12 cellular contexts compared by ENCODE assay signal in the genomic region with DNA sequence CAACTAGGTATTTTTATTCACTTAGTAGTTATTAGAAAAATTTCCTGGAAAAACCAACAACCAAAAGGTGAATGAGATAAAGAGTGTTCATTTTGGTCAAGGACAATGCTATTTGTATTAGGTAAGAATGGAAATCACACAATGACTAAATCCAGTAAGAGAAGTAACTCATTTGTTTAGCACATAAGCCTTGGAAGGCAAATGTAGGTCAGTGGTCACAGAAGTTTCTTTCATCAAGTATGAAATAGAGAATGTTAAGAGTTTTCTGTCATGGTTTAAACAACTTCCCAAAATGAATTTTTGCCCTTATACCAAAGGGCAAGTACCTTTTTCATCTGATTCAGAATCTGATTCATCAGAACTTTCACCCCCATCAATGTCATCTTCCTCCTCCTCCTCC.
DNase-seq lines count a peak whose midpoint lies in the region; ATAC-seq and TF ChIP-seq lines count a peak whose summit lies in the region.
"Had no signal": no experiment of that assay in that cellular context is flagged by ENCODE, and none has a peak within 500 bp of the region (broad histone marks: within the 10 kb centered on the region; RNA-seq: fewer than 3 reads in every experiment).

No MANE protein-coding gene starts in this region.

- POLR2A ChIA-PET in activated CD8-positive, alpha-beta T cell treated with anti-CD3 and anti-CD28 coated beads for 36 hours (lab: Charles Lee) = no interaction called here
- POLR2A ChIA-PET in activated CD8-positive, alpha-beta T cell treated with anti-CD3 and anti-CD28 coated beads, Interleukin-2, amount 10 ng/mL, durations not matched to agents 7 days and 5 days (lab: Charles Lee) = no interaction called here

- H3K9me3 Mint-ChIP-seq in activated CD8-positive, alpha-beta T cell treated with anti-CD3 and anti-CD28 coated beads for 36 hours = no peaks in the 10 kb centered on the region
- no peaks in the 10 kb centered on the region for H3K9me3 Mint-ChIP-seq in activated CD8-positive, alpha-beta T cell treated with anti-CD3 and anti-CD28 coated beads, Interleukin-2, amount 10 ng/mL, durations not matched to agents 7 days and 5 days (ENCODE audit: insufficient read depth)
- H3K9me3 Mint-ChIP-seq in activated T-helper 17 cell treated with anti-CD3 and anti-CD28 coated beads, Interleukin-2, amount 50 U/mL, for 72 hours = no peaks in the 10 kb centered on the region
- H3K9me3 Mint-ChIP-seq in stimulated activated naive B cell treated with anti-CD40 and anti-IgM and Interleukin-4, amounts not matched to agents 10 μg/mL and 1 μg/mL and 100 μg/mL, for 72 hours = no peaks in the 10 kb centered on the region
- H3K9me3 Mint-ChIP-seq: endodermal cell; T-helper 2 cell treated with Interferon-gamma antibody and Interleukin-4, amounts not matched to agents 5 μg/mL and 100 μg/mL, for 36 hours had no signal

- no peak for DNase-seq in activated CD8-positive, alpha-beta T cell treated with anti-CD3 and anti-CD28 coated beads for 36 hours
- no peak for DNase-seq in activated CD8-positive, alpha-beta T cell treated with anti-CD3 and anti-CD28 coated beads, Interleukin-2, amount 10 ng/mL, durations not matched to agents 7 days and 5 days
- DNase-seq in stimulated activated naive B cell treated with anti-CD40 and anti-IgM and Interleukin-4, amounts not matched to agents 10 μg/mL and 1 μg/mL and 100 μg/mL, for 72 hours = no peak
- no peak for DNase-seq in NCI-H526 treated with DMSO at 0.1 percent for 48 hours (lab: John Stamatoyannopoulos, UW)
- DNase-seq in mucosa of gallbladder (ENCODE audit: low spot score) = no peak
- DNase-seq: body of pancreas, endodermal cell, Peyer's patch had no signal

- peaks cover 13% of the 10 kb centered on the region for H3K36me3 Mint-ChIP-seq in activated CD8-positive, alpha-beta T cell treated with anti-CD3 and anti-CD28 coated beads for 36 hours (ENCODE audit: low read depth)
- H3K36me3 Mint-ChIP-seq in activated CD8-positive, alpha-beta T cell treated with anti-CD3 and anti-CD28 coated beads, Interleukin-2, amount 10 ng/mL, durations not matched to agents 7 days and 5 days (ENCODE audit: low read depth) = peaks cover 13% of the 10 kb centered on the region
- H3K36me3 Mint-ChIP-seq in activated T-helper 17 cell treated with anti-CD3 and anti-CD28 coated beads, Interleukin-2, amount 50 U/mL, for 72 hours (ENCODE audit: low read depth) = peaks cover 34% of the 10 kb centered on the region
- H3K36me3 Mint-ChIP-seq in stimulated activated naive B cell treated with anti-CD40 and anti-IgM and Interleukin-4, amounts not matched to agents 10 μg/mL and 1 μg/mL and 100 μg/mL, for 72 hours = no peaks in the 10 kb centered on the region

- H3K27ac Mint-ChIP-seq in activated CD8-positive, alpha-beta T cell treated with anti-CD3 and anti-CD28 coated beads for 36 hours = no peak overlapping the region
- H3K27ac Mint-ChIP-seq in activated CD8-positive, alpha-beta T cell treated with anti-CD3 and anti-CD28 coated beads, Interleukin-2, amount 10 ng/mL, durations not matched to agents 7 days and 5 days = no peak overlapping the region
- H3K27ac Mint-ChIP-seq in activated T-helper 17 cell treated with anti-CD3 and anti-CD28 coated beads, Interleukin-2, amount 50 U/mL, for 72 hours = peak overlapping the region; percentile 76
- no peak overlapping the region for H3K27ac Mint-ChIP-seq in stimulated activated naive B cell treated with anti-CD40 and anti-IgM and Interleukin-4, amounts not matched to agents 10 μg/mL and 1 μg/mL and 100 μg/mL, for 72 hours
- H3K27ac Mint-ChIP-seq: endodermal cell; T-helper 2 cell treated with Interferon-gamma antibody and Interleukin-4, amounts not matched to agents 5 μg/mL and 100 μg/mL, for 36 hours had no signal

- H3K27me3 Mint-ChIP-seq in activated CD8-positive, alpha-beta T cell treated with anti-CD3 and anti-CD28 coated beads for 36 hours = no peaks in the 10 kb centered on the region
- no peaks in the 10 kb centered on the region for H3K27me3 Mint-ChIP-seq in activated CD8-positive, alpha-beta T cell treated with anti-CD3 and anti-CD28 coated beads, Interleukin-2, amount 10 ng/mL, durations not matched to agents 7 days and 5 days (ENCODE audit: low read depth)
- no peaks in the 10 kb centered on the region for H3K27me3 Mint-ChIP-seq in activated T-helper 17 cell treated with anti-CD3 and anti-CD28 coated beads, Interleukin-2, amount 50 U/mL, for 72 hours
- H3K27me3 Mint-ChIP-seq in stimulated activated naive B cell treated with anti-CD40 and anti-IgM and Interleukin-4, amounts not matched to agents 10 μg/mL and 1 μg/mL and 100 μg/mL, for 72 hours = no peaks in the 10 kb centered on the region

- CTCF ChIA-PET in activated CD8-positive, alpha-beta T cell treated with anti-CD3 and anti-CD28 coated beads for 36 hours (lab: Charles Lee) = interaction anchor here (1.7 kb wide), 1 partner anchor 34 kb away, joined by 3 read pairs; no protein-coding TSS in a partner anchor
- CTCF ChIA-PET in activated CD8-positive, alpha-beta T cell treated with anti-CD3 and anti-CD28 coated beads, Interleukin-2, amount 10 ng/mL, durations not matched to agents 7 days and 5 days (lab: Charles Lee) = interaction anchor here (0.7 kb wide), 1 partner anchor 13 kb away, joined by 3 read pairs; no protein-coding TSS in a partner anchor

- peak; percentile 39 for ATAC-seq in activated CD8-positive, alpha-beta T cell treated with anti-CD3 and anti-CD28 coated beads for 36 hours
- no peak for ATAC-seq in activated CD8-positive, alpha-beta T cell treated with anti-CD3 and anti-CD28 coated beads, Interleukin-2, amount 10 ng/mL, durations not matched to agents 7 days and 5 days
- ATAC-seq in HG02610 (IDR thresholded peaks at IDR 0.05; ENCODE audit: unreplicated experiment) = peak; percentile 96
- ATAC-seq in activated T-helper 17 cell treated with anti-CD3 and anti-CD28 coated beads, Interleukin-2, amount 50 U/mL, for 72 hours (replicated peaks) = peak; percentile 89
- peak; percentile 74 to 77 for ATAC-seq in stimulated activated naive B cell treated with anti-CD40 and anti-IgM and Interleukin-4, amounts not matched to agents 10 μg/mL and 1 μg/mL and 100 μg/mL, for 72 hours (replicated peaks)
- no peak for ATAC-seq in esophagus mucosa
- ATAC-seq: body of pancreas had no signal

- no peak for TF ChIP-seq CTCF in activated CD8-positive, alpha-beta T cell treated with anti-CD3 and anti-CD28 coated beads for 36 hours (IDR thresholded peaks at IDR 0.05)

- peaks cover 14% of the 10 kb centered on the region for H3K4me1 Mint-ChIP-seq in activated CD8-positive, alpha-beta T cell treated with anti-CD3 and anti-CD28 coated beads for 36 hours (ENCODE audit: low read depth)
- H3K4me1 Mint-ChIP-seq in activated CD8-positive, alpha-beta T cell treated with anti-CD3 and anti-CD28 coated beads, Interleukin-2, amount 10 ng/mL, durations not matched to agents 7 days and 5 days (ENCODE audit: low read depth) = no peaks in the 10 kb centered on the region
- peaks cover 9% of the 10 kb centered on the region for H3K4me1 Mint-ChIP-seq in activated T-helper 17 cell treated with anti-CD3 and anti-CD28 coated beads, Interleukin-2, amount 50 U/mL, for 72 hours
- H3K4me1 Mint-ChIP-seq in stimulated activated naive B cell treated with anti-CD40 and anti-IgM and Interleukin-4, amounts not matched to agents 10 μg/mL and 1 μg/mL and 100 μg/mL, for 72 hours = peaks cover 0 to 6% of the 10 kb centered on the region in 2 donors

- no peak overlapping the region for H3K4me3 Mint-ChIP-seq in activated CD8-positive, alpha-beta T cell treated with anti-CD3 and anti-CD28 coated beads for 36 hours
- no peak overlapping the region for H3K4me3 Mint-ChIP-seq in activated CD8-positive, alpha-beta T cell treated with anti-CD3 and anti-CD28 coated beads, Interleukin-2, amount 10 ng/mL, durations not matched to agents 7 days and 5 days
- peak overlapping the region; percentile 5 for H3K4me3 Mint-ChIP-seq in activated T-helper 17 cell treated with anti-CD3 and anti-CD28 coated beads, Interleukin-2, amount 50 U/mL, for 72 hours
- no peak overlapping the region for H3K4me3 Mint-ChIP-seq in stimulated activated naive B cell treated with anti-CD40 and anti-IgM and Interleukin-4, amounts not matched to agents 10 μg/mL and 1 μg/mL and 100 μg/mL, for 72 hours
- H3K4me3 Mint-ChIP-seq: endodermal cell; T-helper 2 cell treated with Interferon-gamma antibody and Interleukin-4, amounts not matched to agents 5 μg/mL and 100 μg/mL, for 36 hours had no signal

- intact Hi-C loops in activated CD8-positive, alpha-beta T cell treated with anti-CD3 and anti-CD28 coated beads for 36 hours (cut with micrococcal nuclease) = no loop called here

Comparison
In these comparisons a context has a peak if more than half of its experiments do, and no peak if none do; other contexts are left out.
1. ATAC-seq: peak in activated CD8-positive, alpha-beta T cell treated with anti-CD3 and anti-CD28 coated beads for 36 hours (single experiment), HG02610 (single experiment), activated T-helper 17 cell treated with anti-CD3 and anti-CD28 coated beads, Interleukin-2, amount 50 U/mL, for 72 hours (single experiment) and stimulated activated naive B cell treated with anti-CD40 and anti-IgM and Interleukin-4, amounts not matched to agents 10 μg/mL and 1 μg/mL and 100 μg/mL, for 72 hours (2 of 2); none in activated CD8-positive, alpha-beta T cell treated with anti-CD3 and anti-CD28 coated beads, Interleukin-2, amount 10 ng/mL, durations not matched to agents 7 days and 5 days (single experiment) and esophagus mucosa (single experiment).